14 cellular contexts compared by ENCODE assay signal in genomic region chr3:195746346-195746745, GRCh38. TPM values are rescaled to one million over a fixed set of nuclear protein-coding genes. Genes with fewer than 3 reads are reported as not detected.
DNase-seq lines count a peak whose midpoint lies in the region; ATAC-seq and TF ChIP-seq lines count a peak whose summit lies in the region.
"Had no signal": no experiment of that assay in that cellular context is flagged by ENCODE, and none has a peak within 500 bp of the region (broad histone marks: within the 10 kb centered on the region; RNA-seq: fewer than 3 reads in every experiment).

No MANE protein-coding gene starts in this region.

- peak; percentile 29 for DNase-seq in Right ventricle myocardium superior
- DNase-seq in left ventricle myocardium inferior, result no peak
- DNase-seq in H7, result peak; percentile 42
- DNase-seq in colonic mucosa, result peak; percentile 12
- DNase-seq in aorta, result peak; percentile 40 to 59
- DNase-seq in effector memory CD4-positive, alpha-beta T cell, result no peak
- DNase-seq: 8988T; AML-193; Caco-2; CD8-positive, alpha-beta memory T cell; GM23248 had no signal

- no peak overlapping the region for H3K27ac ChIP-seq in left ventricle myocardium inferior (replicated peaks)
- H3K27ac ChIP-seq in colonic mucosa, result no peak overlapping the region
- no peak overlapping the region for H3K27ac ChIP-seq in aorta (ENCODE audit: low read depth in 1 of 2, low read length in 2 of 2)
- no peak overlapping the region for H3K27ac ChIP-seq in effector memory CD4-positive, alpha-beta T cell (ENCODE audit: insufficient read depth, low read length, poor library complexity, severe bottlenecking)
- H3K27ac ChIP-seq: BLaER1, GM23248 had no signal

- H3K9me3 ChIP-seq in left ventricle myocardium inferior (replicated peaks) (no peaks in the 10 kb centered on the region), colonic mucosa (no peaks in the 10 kb centered on the region), aorta (ENCODE audit: control insufficient read depth, low read length) (no peaks in the 10 kb centered on the region)
- no peaks in the 10 kb centered on the region for H3K9me3 ChIP-seq in effector memory CD4-positive, alpha-beta T cell (ENCODE audit: control insufficient read depth, low read length)
- H3K9me3 ChIP-seq: BLaER1, Caco-2 had no signal

- intact Hi-C loops in Right ventricle myocardium superior (cut with DNase I) (no loop called here), left ventricle myocardium inferior (cut with micrococcal nuclease) (no loop called here), colonic mucosa (cut with DNase I) (no loop called here), aorta (cut with DNase I) (no loop called here)

- peaks cover 7% of the 10 kb centered on the region for H3K27me3 ChIP-seq in left ventricle myocardium inferior (ENCODE audit: low read depth)
- H3K27me3 ChIP-seq in H7 (ENCODE audit: control insufficient read depth, insufficient read depth, low read length), result peaks cover 19% of the 10 kb centered on the region
- H3K27me3 ChIP-seq in colonic mucosa, result no peaks in the 10 kb centered on the region
- H3K27me3 ChIP-seq in aorta (ENCODE audit: control insufficient read depth in 1 of 2, insufficient read depth in 2 of 2, low read length in 1 of 2), result no peaks in the 10 kb centered on the region
- H3K27me3 ChIP-seq in effector memory CD4-positive, alpha-beta T cell (replicated peaks; ENCODE audit: control insufficient read depth, insufficient read depth, low read length, poor library complexity, severe bottlenecking), result no peaks in the 10 kb centered on the region
- H3K27me3 ChIP-seq: BLaER1 had no signal

- H3K36me3 ChIP-seq in left ventricle myocardium inferior (no peaks in the 10 kb centered on the region), H7 (replicated peaks; ENCODE audit: control insufficient read depth, insufficient read depth, low read length) (no peaks in the 10 kb centered on the region), colonic mucosa (no peaks in the 10 kb centered on the region), aorta (ENCODE audit: control insufficient read depth in 1 of 2, insufficient read depth in 2 of 2, low read length in 1 of 2) (no peaks in the 10 kb centered on the region)
- no peaks in the 10 kb centered on the region for H3K36me3 ChIP-seq in effector memory CD4-positive, alpha-beta T cell (ENCODE audit: control insufficient read depth, insufficient read depth, low read length)
- H3K36me3 ChIP-seq: BLaER1 had no signal

- TF ChIP-seq CTCF in left ventricle myocardium inferior (IDR thresholded peaks at IDR 0.05; ENCODE audit: borderline replicate concordance), result no peak
- no peak for TF ChIP-seq CTCF in colonic mucosa (IDR thresholded peaks at IDR 0.05)

- no peak overlapping the region for H3K4me3 ChIP-seq in left ventricle myocardium inferior
- no peak overlapping the region for H3K4me3 ChIP-seq in H7 (ENCODE audit: insufficient read depth, low read depth, low read length)
- no peak overlapping the region for H3K4me3 ChIP-seq in colonic mucosa
- no peak overlapping the region for H3K4me3 ChIP-seq in aorta (ENCODE audit: low read length in 2 of 2)
- H3K4me3 ChIP-seq in effector memory CD4-positive, alpha-beta T cell (ENCODE audit: insufficient read depth, low read depth, low read length, poor library complexity, severe bottlenecking), result no peak overlapping the region
- H3K4me3 ChIP-seq: BLaER1, GM23248 had no signal

- peaks cover 5% of the 10 kb centered on the region for H3K4me1 ChIP-seq in left ventricle myocardium inferior
- H3K4me1 ChIP-seq in colonic mucosa, result no peaks in the 10 kb centered on the region
- H3K4me1 ChIP-seq in aorta (ENCODE audit: control insufficient read depth in 1 of 2, insufficient read depth in 2 of 2, low read length in 2 of 2), result no peaks in the 10 kb centered on the region
- H3K4me1 ChIP-seq in effector memory CD4-positive, alpha-beta T cell (ENCODE audit: control insufficient read depth, insufficient read depth, low read length, poor library complexity, severe bottlenecking), result no peaks in the 10 kb centered on the region

- 72 to 81% methylated on average over 8 of the region's 8 CpGs for WGBS in aorta, 2 donors

- ATAC-seq in Right ventricle myocardium superior (ENCODE audit: poor library complexity) (no peak), aorta (ENCODE audit: low FRiP score) (no peak), HG03342 (IDR thresholded peaks at IDR 0.05; ENCODE audit: unreplicated experiment) (no peak)

- no peak overlapping the region for H3K9ac ChIP-seq in colonic mucosa (ENCODE audit: low read depth in 2 of 2, low read length in 2 of 2)
- H3K9ac ChIP-seq: BLaER1, GM23248 had no signal

RNA-seq across cellular contexts. Expression of gene MUC20, which starts 25.6 kb away (rescaled TPM):
- total RNA-seq in Right ventricle myocardium superior, result 5.4 TPM
- 4.7 TPM for total RNA-seq in left ventricle myocardium inferior
- 0.52 and 0.69 TPM in 2 replicates for total RNA-seq in H7 (2014; rRNA removed; shearing (Covaris generic))
- total RNA-seq in colonic mucosa, result 100 to 1,000 TPM in 1 of 2 donors, 10 to 100 TPM in 1; 58.1 to 170 TPM
- 10 to 100 TPM in 1 of 2 donors, 1 to 10 TPM in 1; 4.5 to 17.8 TPM for total RNA-seq in aorta
- polyA plus RNA-seq in aorta, result 10 to 100 TPM in 1 of 2 donors, 1 to 10 TPM in 1; 2.9 to 17.7 TPM
- total RNA-seq: GM23248, HT1080 had no signal
- polyA plus RNA-seq: CD8-positive, alpha-beta memory T cell; GM23248 had no signal

Comparison
In these comparisons a context has a peak if more than half of its experiments do, and no peak if none do; other contexts are left out.
1. DNase-seq: peak in Right ventricle myocardium superior (single experiment), H7 (single experiment), colonic mucosa (single experiment) and aorta (2 of 2); none in left ventricle myocardium inferior (single experiment) and effector memory CD4-positive, alpha-beta T cell (0 of 3).